In genomic region chr2:88329815-88330603, GRCh38 we compare ENCODE assay signal across 8 cellular contexts.
DNase-seq lines count a peak whose midpoint lies in the region; ATAC-seq, FAIRE-seq and TF ChIP-seq lines count a peak whose summit lies in the region.

No MANE protein-coding gene starts in this region.

- DNase-seq in stimulated activated naive CD8-positive, alpha-beta T cell treated with anti-CD3 and anti-CD28 coated beads, Interleukin-15, amount 100 ng/mL, for 72 hours, result no peak
- DNase-seq in stimulated activated naive CD8-positive, alpha-beta T cell treated with anti-CD3 and anti-CD28 coated beads, Interleukin-15, Interleukin-2, amounts not matched to agents 100 U/mL and 50 U/mL, for 24 hours, result no peak
- DNase-seq in RCC 7860 (ENCODE audit: low spot score), result peak; percentile 10
- DNase-seq in progenitor cell of endocrine pancreas (ENCODE audit: low spot score, unreplicated experiment), result no peak
- DNase-seq in activated CD4-positive, alpha-beta T cell treated with anti-CD3 and anti-CD28 coated beads for 4 hours, result no peak
- no peak for DNase-seq in SK-N-DZ (ENCODE audit: low spot score)
- DNase-seq in GF-D8 (lab: John Stamatoyannopoulos, UW), result no peak

- peaks cover 30% of the 10 kb centered on the region for H3K27me3 Mint-ChIP-seq in stimulated activated naive CD8-positive, alpha-beta T cell treated with anti-CD3 and anti-CD28 coated beads, Interleukin-15, amount 100 ng/mL, for 72 hours
- peaks cover 74% of the 10 kb centered on the region for H3K27me3 Mint-ChIP-seq in progenitor cell of endocrine pancreas

- no peaks in the 10 kb centered on the region for H3K9me3 Mint-ChIP-seq in stimulated activated naive CD8-positive, alpha-beta T cell treated with anti-CD3 and anti-CD28 coated beads, Interleukin-15, amount 100 ng/mL, for 72 hours
- H3K9me3 Mint-ChIP-seq in progenitor cell of endocrine pancreas (ENCODE audit: low read depth), result no peaks in the 10 kb centered on the region

- no peaks in the 10 kb centered on the region for H3K36me3 Mint-ChIP-seq in progenitor cell of endocrine pancreas (ENCODE audit: insufficient read depth)

- no peak overlapping the region for H3K4me3 Mint-ChIP-seq in stimulated activated naive CD8-positive, alpha-beta T cell treated with anti-CD3 and anti-CD28 coated beads, Interleukin-15, amount 100 ng/mL, for 72 hours
- H3K4me3 Mint-ChIP-seq in progenitor cell of endocrine pancreas (ENCODE audit: low read depth), result peak overlapping the region; percentile 0

- no peak for TF ChIP-seq CTCF in progenitor cell of endocrine pancreas (IDR thresholded peaks at IDR 0.05; ENCODE audit: unreplicated experiment)

- peaks cover 6% of the 10 kb centered on the region for H3K4me1 Mint-ChIP-seq in stimulated activated naive CD8-positive, alpha-beta T cell treated with anti-CD3 and anti-CD28 coated beads, Interleukin-15, amount 100 ng/mL, for 72 hours
- H3K4me1 Mint-ChIP-seq in progenitor cell of endocrine pancreas (ENCODE audit: low read depth), result peaks cover 8% of the 10 kb centered on the region

- peak; percentile 11 for FAIRE-seq in RCC 7860 (lab: Jason Lieb, UNC)

- H3K27ac Mint-ChIP-seq in stimulated activated naive CD8-positive, alpha-beta T cell treated with anti-CD3 and anti-CD28 coated beads, Interleukin-15, amount 100 ng/mL, for 72 hours, result peak overlapping the region; percentile 0 to 49
- peak overlapping the region; percentile 90 for H3K27ac Mint-ChIP-seq in progenitor cell of endocrine pancreas

- peak; percentile 33 for ATAC-seq in stimulated activated naive CD8-positive, alpha-beta T cell treated with anti-CD3 and anti-CD28 coated beads, Interleukin-15, amount 100 ng/mL, for 72 hours
- no peak for ATAC-seq in stimulated activated naive CD8-positive, alpha-beta T cell treated with anti-CD3 and anti-CD28 coated beads, Interleukin-15, Interleukin-2, amounts not matched to agents 100 U/mL and 50 U/mL, for 24 hours
- ATAC-seq in HG03432 (IDR thresholded peaks at IDR 0.05; ENCODE audit: unreplicated experiment), result peak; percentile 92
